Comparison of ENCODE assay signal across 16 cellular contexts in the genomic region with DNA sequence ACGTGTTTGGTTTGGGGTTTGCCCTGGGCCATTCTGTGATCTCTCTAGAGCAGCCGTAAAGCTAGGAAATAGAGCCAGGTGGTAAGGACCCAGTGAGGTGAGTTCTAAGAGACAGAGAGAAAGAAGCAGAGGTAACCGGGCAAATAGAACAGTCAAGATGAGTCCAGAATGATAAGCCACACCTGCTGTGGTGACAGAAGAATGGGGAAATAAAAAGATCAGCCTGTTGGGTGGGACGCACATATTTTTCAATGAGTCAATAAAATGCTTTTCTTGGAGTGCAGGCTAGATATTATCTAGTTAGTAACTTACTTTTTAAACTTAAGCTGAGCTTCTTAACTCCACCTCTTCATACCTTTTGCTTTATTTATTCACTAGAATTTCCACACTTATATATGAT.
A peak's percentile ranks its signal among the peaks of the same experiment; 100 is the strongest.
DNase-seq lines count a peak whose midpoint lies in the region; ATAC-seq, FAIRE-seq and TF ChIP-seq lines count a peak whose summit lies in the region.
"Had no signal": no experiment of that assay in that cellular context is flagged by ENCODE, and none has a peak within 500 bp of the region (broad histone marks: within the 10 kb centered on the region; RNA-seq: fewer than 3 reads in every experiment).

No MANE protein-coding gene starts in this region.

- no TSS peak for BruUV-seq in Calu3 (replicated peaks; lab: Mats Ljungman, UMichigan)

- no peak overlapping the region for H4K12ac ChIP-seq in trophoblast cell (ENCODE audit: low read depth, low read length)

- DNase-seq in Calu3 (peak; percentile 3), RWPE2 (ENCODE audit: low spot score) (no peak), keratinocyte (ENCODE audit: low read depth, low spot score) (no peak), trophoblast cell (peak; percentile 12 to 56), NCI-H1105 (lab: John Stamatoyannopoulos, UW) (no peak)
- DNase-seq in activated CD4-positive, alpha-beta T cell treated with anti-CD3 and anti-CD28 coated beads for 1 hour, result no peak
- DNase-seq: 8988T; AML-193; Caco-2; CD8-positive, alpha-beta memory T cell; DMS 273 treated with DMSO at 0.1 percent for 48 hours had no signal

- CTCF ChIA-PET in Calu3 (lab: Charles Lee), result no interaction called here

- H2AFZ ChIP-seq in keratinocyte (ENCODE audit: control insufficient read depth, low read length) (peak overlapping the region; percentile 8), trophoblast cell (ENCODE audit: insufficient read depth, low read length, poor library complexity) (no peak overlapping the region)

- H3K79me1 ChIP-seq in trophoblast cell (ENCODE audit: low read length), result no peaks in the 10 kb centered on the region

- H3K9me3 ChIP-seq in RWPE2 (ENCODE audit: severe bottlenecking) (no peaks in the 10 kb centered on the region), keratinocyte (ENCODE audit: control insufficient read depth, low read depth, low read length) (no peaks in the 10 kb centered on the region), trophoblast cell (ENCODE audit: insufficient read depth, low read depth, low read length) (no peaks in the 10 kb centered on the region)
- H3K9me3 ChIP-seq: BLaER1, Caco-2 had no signal

- H3K9me1 ChIP-seq in keratinocyte (ENCODE audit: control insufficient read depth, extremely low read depth, insufficient read depth, low read length), result no peaks in the 10 kb centered on the region

- no peak overlapping the region for H3K4me3 Mint-ChIP-seq in Calu3 (ENCODE audit: low read depth, unreplicated experiment)
- H3K4me3 Mint-ChIP-seq: CD8-positive, alpha-beta memory T cell had no signal

- dilution Hi-C loops in keratinocyte (cut with MboI; ENCODE audit: extremely low pct_ligation_motif_present, low sequenced_read_pairs), result no loop called here

- TF ChIP-seq CTCF in Calu3 (IDR thresholded peaks at IDR 0.05; ENCODE audit: unreplicated experiment), result no peak
- no peak for TF ChIP-seq CTCF in RWPE2 (IDR thresholded peaks at IDR 0.05; ENCODE audit: poor library complexity, severe bottlenecking)
- TF ChIP-seq CTCF in keratinocyte (optimal IDR thresholded peaks at IDR 0.05 in 1 of 3, IDR thresholded peaks at IDR 0.05 in 1 of 3, conservative IDR thresholded peaks at IDR 0.05 in 1 of 3; ENCODE audit: extremely low read depth in 1 of 3, insufficient read depth in 2 of 3, low read length in 3 of 3), result no peak

- no peak overlapping the region for H2BK120ac ChIP-seq in trophoblast cell (ENCODE audit: insufficient read depth, low read length, poor library complexity)

- H3K4me2 ChIP-seq in keratinocyte (ENCODE audit: control insufficient read depth, extremely low read depth, insufficient read depth, low read depth, low read length), result peak overlapping the region; percentile 56
- H3K4me2 ChIP-seq in trophoblast cell (ENCODE audit: low read length), result no peak overlapping the region
- H3K4me2 ChIP-seq: BLaER1 had no signal

- H3K23ac ChIP-seq in trophoblast cell (ENCODE audit: low read length), result no peak overlapping the region

- no peak overlapping the region for H4K8ac ChIP-seq in trophoblast cell (ENCODE audit: low read depth, low read length)

- H3K9me3 Mint-ChIP-seq in Calu3 (ENCODE audit: low read depth, unreplicated experiment), result no peaks in the 10 kb centered on the region
- H3K9me3 Mint-ChIP-seq: CD8-positive, alpha-beta memory T cell had no signal

- ATAC-seq in RWPE2 (ENCODE audit: low read depth) (peak; percentile 54; the same call in 1 of the 3 replicates), GM21526 (IDR thresholded peaks at IDR 0.05; ENCODE audit: low FRiP score, unreplicated experiment) (no peak), GM19351 (IDR thresholded peaks at IDR 0.05; ENCODE audit: unreplicated experiment) (no peak)
- ATAC-seq: GM12878, HCT116 had no signal

- no peak overlapping the region for H4K91ac ChIP-seq in trophoblast cell (ENCODE audit: low read depth, low read length)

- no peaks in the 10 kb centered on the region for H3K27me3 Mint-ChIP-seq in Calu3 (ENCODE audit: unreplicated experiment)

- peak; percentile 78 for FAIRE-seq in keratinocyte (lab: Jason Lieb, UNC)
- FAIRE-seq: GM12878 had no signal

- H3K27ac Mint-ChIP-seq in Calu3 (ENCODE audit: unreplicated experiment), result no peak overlapping the region
- H3K27ac Mint-ChIP-seq: CD8-positive, alpha-beta memory T cell had no signal

- H2BK5ac ChIP-seq in trophoblast cell (ENCODE audit: low read depth, low read length, poor library complexity), result no peak overlapping the region

- H3K4me1 ChIP-seq in RWPE2 (ENCODE audit: insufficient read depth, poor library complexity, severe bottlenecking) (no peaks in the 10 kb centered on the region), keratinocyte (ENCODE audit: control insufficient read depth, extremely low read depth, insufficient read depth, low read length) (peaks cover 20% of the 10 kb centered on the region), trophoblast cell (ENCODE audit: control insufficient read depth in 1 of 2, insufficient read depth in 2 of 2, low read length in 2 of 2) (no peaks in the 10 kb centered on the region)
- H3K4me1 ChIP-seq: Caco-2 had no signal

- no peaks in the 10 kb centered on the region for H3K27me3 ChIP-seq in RWPE2 (ENCODE audit: insufficient read depth, poor library complexity, severe bottlenecking)
- H3K27me3 ChIP-seq in keratinocyte (ENCODE audit: control insufficient read depth, extremely low read depth, insufficient read depth, low read length), result no peaks in the 10 kb centered on the region
- no peaks in the 10 kb centered on the region for H3K27me3 ChIP-seq in trophoblast cell (ENCODE audit: insufficient read depth, low read length)
- H3K27me3 ChIP-seq: BLaER1 had no signal

- peaks cover 12% of the 10 kb centered on the region for H3K4me1 Mint-ChIP-seq in Calu3 (ENCODE audit: low read depth, unreplicated experiment)

- no peaks in the 10 kb centered on the region for H3K36me3 ChIP-seq in RWPE2 (ENCODE audit: low read depth)
- no peaks in the 10 kb centered on the region for H3K36me3 ChIP-seq in keratinocyte (ENCODE audit: control insufficient read depth in 2 of 2, extremely low read depth in 1 of 2, insufficient read depth in 2 of 2, low read length in 2 of 2)
- no peaks in the 10 kb centered on the region for H3K36me3 ChIP-seq in trophoblast cell (ENCODE audit: control insufficient read depth in 1 of 2, insufficient read depth in 2 of 2, low read length in 2 of 2)
- H3K36me3 ChIP-seq: BLaER1 had no signal

- WGBS in trophoblast cell (ENCODE audit: extremely low coverage, insufficient coverage, insufficient read length), result no CpG with 5 or more reads among the region's 4 CpGs

- no peaks in the 10 kb centered on the region for H4K20me1 ChIP-seq in keratinocyte (ENCODE audit: control insufficient read depth, extremely low read depth, insufficient read depth, low read length)
- H4K20me1 ChIP-seq: BLaER1 had no signal

- H2BK12ac ChIP-seq in trophoblast cell (ENCODE audit: low read length), result no peak overlapping the region

- H3K4ac ChIP-seq in trophoblast cell (ENCODE audit: low read depth, low read length), result no peak overlapping the region

- H3K18ac ChIP-seq in trophoblast cell (ENCODE audit: low read length), result no peak overlapping the region

- H3K14ac ChIP-seq in trophoblast cell (ENCODE audit: low read length), result no peak overlapping the region

- intact Hi-C loops in Calu3 (cut with micrococcal nuclease; ENCODE audit: unreplicated experiment), result no loop called here

- no peak overlapping the region for H3K4me3 ChIP-seq in RWPE2 (ENCODE audit: severe bottlenecking)
- peak overlapping the region in 1 of 3 experiments; percentile 7 for H3K4me3 ChIP-seq in keratinocyte (ENCODE audit: control insufficient read depth in 2 of 3, extremely low read depth in 1 of 3, insufficient read depth in 2 of 3, low read depth in 1 of 3, low read length in 3 of 3)
- H3K4me3 ChIP-seq in trophoblast cell (ENCODE audit: low read depth, low read length), result no peak overlapping the region
- H3K4me3 ChIP-seq: BLaER1, GM12878 had no signal

- H3K79me2 ChIP-seq in keratinocyte (ENCODE audit: control insufficient read depth, insufficient read depth, low read length) (no peaks in the 10 kb centered on the region), trophoblast cell (ENCODE audit: control insufficient read depth, insufficient read depth, low read length, poor library complexity) (no peaks in the 10 kb centered on the region)

- no peak overlapping the region for H3K9ac ChIP-seq in keratinocyte (ENCODE audit: control insufficient read depth, extremely low read depth, insufficient read depth, low read length)
- H3K9ac ChIP-seq in trophoblast cell (ENCODE audit: low read length), result no peak overlapping the region
- H3K9ac ChIP-seq: BLaER1 had no signal

- H3K27ac ChIP-seq in RWPE2 (ENCODE audit: poor library complexity, severe bottlenecking), result no peak overlapping the region
- peak overlapping the region; percentile 44 for H3K27ac ChIP-seq in keratinocyte (ENCODE audit: control insufficient read depth, insufficient read depth, low read length)
- no peak overlapping the region for H3K27ac ChIP-seq in trophoblast cell (ENCODE audit: low read depth, low read length)
- H3K27ac ChIP-seq: BLaER1 had no signal

- no peaks in the 10 kb centered on the region for H3K36me3 Mint-ChIP-seq in Calu3 (ENCODE audit: insufficient read depth, unreplicated experiment)

- H2AK5ac ChIP-seq in trophoblast cell (ENCODE audit: low read length), result no peak overlapping the region

Comparison
In these comparisons a context has a peak if more than half of its experiments do, and no peak if none do; other contexts are left out.
1. DNase-seq: peak in Calu3 (single experiment) and trophoblast cell (2 of 2); none in RWPE2 (single experiment), keratinocyte (single experiment), activated CD4-positive, alpha-beta T cell treated with anti-CD3 and anti-CD28 coated beads for 1 hour (single experiment) and NCI-H1105 (single experiment).